ENCODE assay signal across 28 cellular contexts in genomic region chr16:26395700-26396099, GRCh38.
"Had no signal": no experiment of that assay in that cellular context is flagged by ENCODE, and none has a peak within 500 bp of the region (broad histone marks: within the 10 kb centered on the region; RNA-seq: fewer than 3 reads in every experiment).

No MANE protein-coding gene starts in this region.

- H3K27me3 ChIP-seq: ovary, right lobe of liver, sigmoid colon, stomach, thyroid gland, transverse colon, upper lobe of left lung, vagina had no signal

- H3K4me1 Mint-ChIP-seq: naive thymus-derived CD8-positive, alpha-beta T cell; nephron progenitor cell; neural crest cell; stimulated activated effector memory CD8-positive, alpha-beta T cell treated with anti-CD3 and anti-CD28 coated beads, Interleukin-12 subunit alpha, Interleukin-12 subunit beta, amount 100 ng/mL, for 72 hours; stimulated activated naive B cell treated with anti-CD40 and anti-IgM and Interleukin-4, amounts not matched to agents 10 μg/mL and 1 μg/mL and 100 μg/mL, for 72 hours had no signal

- DNase-seq: naive thymus-derived CD8-positive, alpha-beta T cell; nephron progenitor cell; occipital lobe; ovary; psoas muscle; right cardiac atrium; right lobe of liver; sigmoid colon; small intestine; stimulated activated CD4-positive, alpha-beta T cell treated with anti-CD3 and anti-CD28 coated beads, Interleukin-15, amount 100 ng/mL, for 24 hours; stimulated activated CD4-positive, alpha-beta T cell treated with anti-CD3 and anti-CD28 coated beads, Interleukin-2, amount 100 ng/mL, for 24 hours; stimulated activated CD4-positive, alpha-beta T cell treated with anti-CD3 and anti-CD28 coated beads, Interleukin-2, amount 100 ng/mL, for 48 hours; stimulated activated CD4-positive, alpha-beta T cell treated with anti-CD3 and anti-CD28 coated beads, Interleukin-4, amount 100 ng/mL, for 24 hours; stimulated activated naive B cell treated with anti-CD40 and anti-IgM and Interleukin-4, amounts not matched to agents 10 μg/mL and 1 μg/mL and 100 μg/mL, for 72 hours; stimulated activated naive CD4-positive, alpha-beta T cell treated with Interleukin-2 at 50 U/mL for 16 hours; stomach; thyroid gland; transverse colon had no signal

- H3K36me3 Mint-ChIP-seq: natural killer cell treated with Interleukin-12 subunit alpha and Interleukin-12 subunit beta and Interleukin-15 and Interleukin-18, amount 100 ng/mL, for 72 hours; stimulated activated effector memory CD8-positive, alpha-beta T cell treated with anti-CD3 and anti-CD28 coated beads, Interleukin-12 subunit alpha, Interleukin-12 subunit beta, amount 100 ng/mL, for 72 hours had no signal

- H3K27ac Mint-ChIP-seq: naive thymus-derived CD8-positive, alpha-beta T cell; natural killer cell treated with Interleukin-12 subunit alpha and Interleukin-12 subunit beta and Interleukin-15 and Interleukin-18, amount 100 ng/mL, for 72 hours; nephron progenitor cell; progenitor cell of endocrine pancreas; stimulated activated effector memory CD8-positive, alpha-beta T cell treated with anti-CD3 and anti-CD28 coated beads, Interleukin-12 subunit alpha, Interleukin-12 subunit beta, amount 100 ng/mL, for 72 hours; stimulated activated naive B cell treated with anti-CD40 and anti-IgM and Interleukin-4, amounts not matched to agents 10 μg/mL and 1 μg/mL and 100 μg/mL, for 72 hours; stimulated activated naive CD8-positive, alpha-beta T cell treated with anti-CD3 and anti-CD28 coated beads, Interleukin-15, Interleukin-2, amounts not matched to agents 100 ng/mL and 50 ng/mL, for 24 hours had no signal

- H3K36me3 ChIP-seq: ovary, right lobe of liver, sigmoid colon, stomach, thoracic aorta, thyroid gland, transverse colon, upper lobe of left lung, vagina had no signal

- FAIRE-seq: small intestine, urothelium cell line had no signal

- H3K4me3 Mint-ChIP-seq: naive thymus-derived CD8-positive, alpha-beta T cell; natural killer cell treated with Interleukin-12 subunit alpha and Interleukin-12 subunit beta and Interleukin-15 and Interleukin-18, amount 100 ng/mL, for 72 hours; nephron progenitor cell; neural crest cell; stimulated activated effector memory CD8-positive, alpha-beta T cell treated with anti-CD3 and anti-CD28 coated beads, Interleukin-12 subunit alpha, Interleukin-12 subunit beta, amount 100 ng/mL, for 72 hours; stimulated activated naive B cell treated with anti-CD40 and anti-IgM and Interleukin-4, amounts not matched to agents 10 μg/mL and 1 μg/mL and 100 μg/mL, for 72 hours; stimulated activated naive CD8-positive, alpha-beta T cell treated with anti-CD3 and anti-CD28 coated beads, Interleukin-15, Interleukin-2, amounts not matched to agents 100 ng/mL and 50 ng/mL, for 24 hours had no signal

- H3K27ac ChIP-seq: ovary, parathyroid adenoma, psoas muscle, right lobe of liver, sigmoid colon, stomach, thoracic aorta, thyroid gland, transverse colon, upper lobe of left lung, vagina had no signal

- H2AFZ ChIP-seq: parathyroid adenoma had no signal

- ATAC-seq: naive thymus-derived CD8-positive, alpha-beta T cell; natural killer cell treated with Interleukin-12 subunit alpha and Interleukin-12 subunit beta and Interleukin-15 and Interleukin-18, amount 100 ng/mL, for 72 hours; psoas muscle; right cardiac atrium; right lobe of liver; stimulated activated effector memory CD8-positive, alpha-beta T cell treated with anti-CD3 and anti-CD28 coated beads, Interleukin-12 subunit alpha, Interleukin-12 subunit beta, amount 100 ng/mL, for 72 hours; stimulated activated naive B cell treated with anti-CD40 and anti-IgM and Interleukin-4, amounts not matched to agents 10 μg/mL and 1 μg/mL and 100 μg/mL, for 72 hours had no signal

- H3K9me3 ChIP-seq: ovary, psoas muscle, right lobe of liver, sigmoid colon, thoracic aorta, thyroid gland, transverse colon, upper lobe of left lung, vagina had no signal

- H3K9me3 Mint-ChIP-seq: nephron progenitor cell; stimulated activated naive CD8-positive, alpha-beta T cell treated with anti-CD3 and anti-CD28 coated beads, Interleukin-15, Interleukin-2, amounts not matched to agents 100 ng/mL and 50 ng/mL, for 24 hours had no signal

- H3K79me2 ChIP-seq: parathyroid adenoma had no signal

- H3K9ac ChIP-seq: parathyroid adenoma had no signal

- H3K4me1 ChIP-seq: parathyroid adenoma, psoas muscle, right lobe of liver, sigmoid colon, stomach, thyroid gland, transverse colon, upper lobe of left lung, vagina had no signal

- H3K4me3 ChIP-seq: ovary, psoas muscle, right lobe of liver, sigmoid colon, stomach, thoracic aorta, thyroid gland, transverse colon, upper lobe of left lung, vagina had no signal
